26 cellular contexts compared by ENCODE assay signal in the genomic region with DNA sequence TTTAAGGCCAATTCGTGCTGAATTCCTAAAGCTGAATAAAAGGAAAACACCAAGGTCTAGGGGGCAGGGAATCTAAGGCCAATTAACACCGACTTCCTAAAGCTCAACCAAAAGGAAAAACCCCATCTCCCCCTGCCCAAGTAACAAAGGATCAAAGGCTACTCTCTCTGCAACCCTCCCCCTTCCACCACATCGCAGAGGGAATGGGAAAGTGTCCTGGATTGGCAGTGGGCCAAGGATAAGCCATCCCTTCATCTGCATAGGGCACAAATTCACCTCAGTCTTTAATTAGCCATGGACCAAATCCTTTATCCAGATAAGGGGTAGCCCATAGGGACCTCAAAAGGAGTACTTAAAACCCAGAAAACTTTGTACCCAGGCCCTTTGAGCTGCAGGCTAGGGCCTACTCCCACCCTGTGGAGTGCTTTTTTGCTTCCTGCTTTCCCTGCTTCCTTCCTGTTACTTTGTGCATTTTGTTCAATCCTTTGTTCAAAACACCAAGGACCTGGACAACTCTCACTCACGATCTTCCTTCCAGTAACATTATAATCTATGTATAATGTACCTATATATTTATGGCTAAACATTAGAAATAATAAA.
DNase-seq lines count a peak whose midpoint lies in the region; ATAC-seq and TF ChIP-seq lines count a peak whose summit lies in the region.
"Had no signal": no experiment of that assay in that cellular context is flagged by ENCODE, and none has a peak within 500 bp of the region (broad histone marks: within the 10 kb centered on the region; RNA-seq: fewer than 3 reads in every experiment).

No MANE protein-coding gene starts in this region.

- no peak for TF ChIP-seq CTCF in endodermal cell (conservative IDR thresholded peaks at IDR 0.05)

- no peaks in the 10 kb centered on the region for H3K9me3 Mint-ChIP-seq in endodermal cell

- no peak overlapping the region for H3K4me3 Mint-ChIP-seq in endodermal cell
- H3K4me3 Mint-ChIP-seq: activated T-cell treated with anti-CD3 and anti-CD28 coated beads, Interleukin-2, amount 50 U/mL, for 4 hours had no signal

- H3K36me3 Mint-ChIP-seq in endodermal cell (ENCODE audit: low read depth), result no peaks in the 10 kb centered on the region

- no peak for ATAC-seq in GM21381 (IDR thresholded peaks at IDR 0.05; ENCODE audit: unreplicated experiment)
- no peak for ATAC-seq in Right ventricle myocardium inferior
- ATAC-seq: activated T-cell treated with anti-CD3 and anti-CD28 coated beads, Interleukin-2, amount 50 U/mL, for 4 hours; esophagus mucosa had no signal

- H3K27ac Mint-ChIP-seq in endodermal cell, result peak overlapping the region; percentile 26

- no peaks in the 10 kb centered on the region for H3K36me3 ChIP-seq in HUES48 (ENCODE audit: control insufficient read depth, insufficient read depth, low read length)
- H3K36me3 ChIP-seq in endodermal cell (ENCODE audit: control insufficient read depth, insufficient read depth, low read length), result no peaks in the 10 kb centered on the region
- H3K36me3 ChIP-seq in mesodermal cell (ENCODE audit: control insufficient read depth, insufficient read depth, low read length), result no peaks in the 10 kb centered on the region
- H3K36me3 ChIP-seq: BLaER1 treated with 17β-estradiol and CSF1 and Interleukin-3, amounts not matched to agents 10 nM and 100 nM; SJSA1; suprapubic skin had no signal

- H3K27me3 ChIP-seq in HUES48 (ENCODE audit: control insufficient read depth, insufficient read depth, low read length) (no peaks in the 10 kb centered on the region), endodermal cell (ENCODE audit: control insufficient read depth, insufficient read depth, low read length, poor library complexity, severe bottlenecking) (no peaks in the 10 kb centered on the region)
- H3K27me3 ChIP-seq: BLaER1 treated with 17β-estradiol and CSF1 and Interleukin-3, amounts not matched to agents 10 nM and 100 nM; SJSA1; suprapubic skin had no signal

- H3K4me1 Mint-ChIP-seq in endodermal cell, result peaks cover 24% of the 10 kb centered on the region

- H3K27ac ChIP-seq in HUES48 (ENCODE audit: low read depth, low read length), result peak overlapping the region; percentile 54
- peak overlapping the region; percentile 39 for H3K27ac ChIP-seq in endodermal cell (ENCODE audit: low read depth, low read length)
- peak overlapping the region; percentile 3 for H3K27ac ChIP-seq in mesodermal cell (ENCODE audit: low read depth, low read length, severe bottlenecking)
- H3K27ac ChIP-seq in caudate nucleus (ENCODE audit: low read depth, low read length), result no peak overlapping the region
- H3K27ac ChIP-seq: 22Rv1; BLaER1 treated with 17β-estradiol and CSF1 and Interleukin-3, amounts not matched to agents 10 nM and 100 nM; parathyroid adenoma; SJSA1; suprapubic skin had no signal

- H3K9ac ChIP-seq in HUES48 (ENCODE audit: low read depth, low read length) (no peak overlapping the region), endodermal cell (ENCODE audit: extremely low read depth, low read length, poor library complexity, severe bottlenecking) (no peak overlapping the region)
- H3K9ac ChIP-seq: BLaER1 treated with 17β-estradiol and CSF1 and Interleukin-3, amounts not matched to agents 10 nM and 100 nM; parathyroid adenoma had no signal

- WGBS in endodermal cell (ENCODE audit: insufficient coverage in 1 of 2, insufficient read length in 1 of 2), 2 experiments, result 5% methylated on average over 3 of the region's 4 CpGs; no CpG with 5 or more reads in 1 of the 2 experiments
- 14% methylated on average over 1 of the region's 4 CpGs; no CpG with 5 or more reads in 1 of the 2 experiments for WGBS in mesodermal cell (ENCODE audit: insufficient coverage in 2 of 2), 2 experiments

- H3K27me3 Mint-ChIP-seq in endodermal cell (ENCODE audit: insufficient read depth), result no peaks in the 10 kb centered on the region

- H3K9me3 ChIP-seq in HUES48 (ENCODE audit: control insufficient read depth, insufficient read depth, low read length) (no peaks in the 10 kb centered on the region), endodermal cell (ENCODE audit: control insufficient read depth, low read length) (no peaks in the 10 kb centered on the region), mesodermal cell (ENCODE audit: control insufficient read depth, low read length) (no peaks in the 10 kb centered on the region)
- H3K9me3 ChIP-seq: BLaER1 treated with 17β-estradiol and CSF1 and Interleukin-3, amounts not matched to agents 10 nM and 100 nM; SJSA1; suprapubic skin had no signal

- H3K4me1 ChIP-seq in HUES48 (ENCODE audit: control insufficient read depth, insufficient read depth, low read length) (peaks cover 24% of the 10 kb centered on the region), endodermal cell (ENCODE audit: control insufficient read depth, insufficient read depth, low read length) (peaks cover 5% of the 10 kb centered on the region), mesodermal cell (ENCODE audit: control insufficient read depth, insufficient read depth, low read length, poor library complexity, severe bottlenecking) (no peaks in the 10 kb centered on the region)
- H3K4me1 ChIP-seq: BLaER1 treated with 17β-estradiol and CSF1 and Interleukin-3, amounts not matched to agents 10 nM and 100 nM; parathyroid adenoma; SJSA1; suprapubic skin had no signal

- intact Hi-C loops in Right ventricle myocardium inferior (cut with DNase I), result no loop called here

- no peak overlapping the region for H3K4me3 ChIP-seq in HUES48 (ENCODE audit: low read depth, low read length)
- H3K4me3 ChIP-seq in endodermal cell (ENCODE audit: low read length), result no peak overlapping the region
- H3K4me3 ChIP-seq in mesodermal cell (ENCODE audit: extremely low read depth, insufficient read depth, low read length, poor library complexity, severe bottlenecking), result no peak overlapping the region
- H3K4me3 ChIP-seq: BLaER1 treated with 17β-estradiol and CSF1 and Interleukin-3, amounts not matched to agents 10 nM and 100 nM; SJSA1; smooth muscle cell; suprapubic skin had no signal

- DNase-seq in DMS 273 (lab: John Stamatoyannopoulos, UW; ENCODE audit: unreplicated experiment) (peak; percentile 5), DMS 273 treated with DMSO at 0.1 percent for 48 hours (lab: John Stamatoyannopoulos, UW) (no peak), endodermal cell (peak; percentile 84), caudate nucleus (lab: John Stamatoyannopoulos, UW) (no peak), Right ventricle myocardium inferior (ENCODE audit: missing footprints) (no peak)
- DNase-seq: activated T-cell treated with anti-CD3 and anti-CD28 coated beads, Interleukin-2, amount 50 U/mL, for 4 hours; COR-L47; cortex of kidney; GDM1; head of caudate nucleus; KG1; NCI-H1092 treated with DMSO at 0.1 percent for 48 hours; NCI-H1930; NCI-H526; stimulated activated naive CD4-positive, alpha-beta T cell; T-helper 1 cell had no signal

Comparison
In these comparisons a context has a peak if more than half of its experiments do, and no peak if none do; other contexts are left out.
1. DNase-seq: peak in DMS 273 (single experiment) and endodermal cell (single experiment); none in DMS 273 treated with DMSO at 0.1 percent for 48 hours (single experiment), caudate nucleus (0 of 61) and Right ventricle myocardium inferior (single experiment).